34 cellular contexts compared by ENCODE assay signal in genomic region chr4:60443068-60443467, GRCh38.
"Had no signal": no experiment of that assay in that cellular context is flagged by ENCODE, and none has a peak within 500 bp of the region (broad histone marks: within the 10 kb centered on the region; RNA-seq: fewer than 3 reads in every experiment).

No MANE protein-coding gene starts in this region.

- H3K36me3 ChIP-seq: MG63 had no signal

- H3K27me3 ChIP-seq: MG63 had no signal

- H3K9me3 ChIP-seq: MG63 had no signal

- H3K4me3 ChIP-seq: MG63 had no signal

- DNase-seq: Karpas-422, Kasumi-1, MG63, MM.1S, MV-4-11, NCI-H1048, NCI-H1092, NCI-H1092 treated with DMSO at 0.1 percent for 48 hours, NCI-H1105, NCI-H1105 treated with DMSO at 0.1 percent for 48 hours, NCI-H1417, NCI-H1417 treated with DMSO at 0.1 percent for 48 hours, NCI-H1436, NCI-H1436 treated with DMSO at 0.1 percent for 48 hours, NCI-H146, NCI-H1694, NCI-H1694 treated with DMSO at 0.1 percent for 48 hours, NCI-H187, NCI-H187 treated with DMSO at 0.1 percent for 48 hours, NCI-H1930, NCI-H2029, NCI-H2029 treated with DMSO at 0.1 percent for 48 hours, NCI-H2081, NCI-H2081 treated with DMSO at 0.1 percent for 48 hours, NCI-H2107, NCI-H2171, NCI-H2171 treated with DMSO at 0.1 percent for 48 hours, NCI-H2227 treated with DMSO at 0.1 percent for 48 hours, NCI-H226, NCI-H345, NCI-H446, NCI-H446 treated with DMSO at 0.1 percent for 48 hours, NCI-H510A, NCI-H510A treated with DMSO at 0.1 percent for 48 hours had no signal
